ENCODE assay signal across 17 cellular contexts in genomic region chr7:4703532-4703931, GRCh38. TPM values are rescaled to one million over a fixed set of nuclear protein-coding genes. Genes with fewer than 3 reads are reported as not detected.
DNase-seq lines count a peak whose midpoint lies in the region; ATAC-seq and TF ChIP-seq lines count a peak whose summit lies in the region.
"Had no signal": no experiment of that assay in that cellular context is flagged by ENCODE, and none has a peak within 500 bp of the region (broad histone marks: within the 10 kb centered on the region; RNA-seq: fewer than 3 reads in every experiment).

No MANE protein-coding gene starts in this region.

- peaks cover 63% of the 10 kb centered on the region for H3K4me1 Mint-ChIP-seq in activated T-cell treated with anti-CD3 and anti-CD28 coated beads, Interleukin-2, amount 50 U/mL, for 24 hours (ENCODE audit: low read depth)
- H3K4me1 Mint-ChIP-seq in dendritic cell treated with granulocyte-macrophage colony-stimulating factor and Interleukin-4, amounts not matched to agents 40 ng/mL and 50 ng/mL, for 4 days (ENCODE audit: low read depth), result peaks cover 63% of the 10 kb centered on the region
- H3K4me1 Mint-ChIP-seq in osteocyte (ENCODE audit: unreplicated experiment), result peaks cover 75% of the 10 kb centered on the region

- peak overlapping the region; percentile 37 for H3K27ac Mint-ChIP-seq in activated T-cell treated with anti-CD3 and anti-CD28 coated beads, Interleukin-2, amount 50 U/mL, for 24 hours
- peak overlapping the region; percentile 33 for H3K27ac Mint-ChIP-seq in dendritic cell treated with granulocyte-macrophage colony-stimulating factor and Interleukin-4, amounts not matched to agents 40 ng/mL and 50 ng/mL, for 4 days
- peak overlapping the region; percentile 77 for H3K27ac Mint-ChIP-seq in osteocyte (ENCODE audit: unreplicated experiment)

- intact Hi-C loops in dendritic cell treated with granulocyte-macrophage colony-stimulating factor and Interleukin-4, amounts not matched to agents 40 ng/mL and 50 ng/mL, for 4 days (cut with micrococcal nuclease), result loop anchor here (5.0 kb wide), 1 partner anchor 34 kb away; no protein-coding TSS in a partner anchor
- intact Hi-C loops in sciatic nerve (cut with DNase I), result no loop called here

- DNase-seq in activated T-cell treated with anti-CD3 and anti-CD28 coated beads, Interleukin-2, amount 50 U/mL, for 24 hours, result no peak
- DNase-seq in activated T-cell treated with anti-CD3 and anti-CD28 coated beads for 4 hours, result no peak
- DNase-seq in osteocyte (ENCODE audit: extremely low spot score, unreplicated experiment), result no peak
- DNase-seq in NCI-H1092 (lab: John Stamatoyannopoulos, UW), result no peak
- no peak for DNase-seq in middle frontal gyrus (ENCODE audit: extremely low spot score, low spot score)
- DNase-seq in sciatic nerve (ENCODE audit: low spot score), result no peak
- DNase-seq: 8988T, Calu3, DMS79, KG1, NCI-H1048, NCI-H446, PC-9 had no signal

- no peak for ATAC-seq in sciatic nerve
- ATAC-seq in HG03521 (IDR thresholded peaks at IDR 0.05; ENCODE audit: unreplicated experiment), result no peak
- ATAC-seq: HCT116 had no signal

- no peaks in the 10 kb centered on the region for H3K27me3 Mint-ChIP-seq in activated T-cell treated with anti-CD3 and anti-CD28 coated beads, Interleukin-2, amount 50 U/mL, for 24 hours
- H3K27me3 Mint-ChIP-seq in dendritic cell treated with granulocyte-macrophage colony-stimulating factor and Interleukin-4, amounts not matched to agents 40 ng/mL and 50 ng/mL, for 4 days, result no peaks in the 10 kb centered on the region
- no peaks in the 10 kb centered on the region for H3K27me3 Mint-ChIP-seq in osteocyte (ENCODE audit: unreplicated experiment)

- peaks cover 4% of the 10 kb centered on the region for H3K36me3 Mint-ChIP-seq in activated T-cell treated with anti-CD3 and anti-CD28 coated beads, Interleukin-2, amount 50 U/mL, for 24 hours (ENCODE audit: low read depth)
- H3K36me3 Mint-ChIP-seq in dendritic cell treated with granulocyte-macrophage colony-stimulating factor and Interleukin-4, amounts not matched to agents 40 ng/mL and 50 ng/mL, for 4 days (ENCODE audit: low read depth), result peaks cover 9% of the 10 kb centered on the region
- peaks cover 3% of the 10 kb centered on the region for H3K36me3 Mint-ChIP-seq in osteocyte (ENCODE audit: unreplicated experiment)

- no peak overlapping the region for H3K4me3 Mint-ChIP-seq in activated T-cell treated with anti-CD3 and anti-CD28 coated beads, Interleukin-2, amount 50 U/mL, for 24 hours
- H3K4me3 Mint-ChIP-seq in dendritic cell treated with granulocyte-macrophage colony-stimulating factor and Interleukin-4, amounts not matched to agents 40 ng/mL and 50 ng/mL, for 4 days, result no peak overlapping the region
- no peak overlapping the region for H3K4me3 Mint-ChIP-seq in osteocyte (ENCODE audit: unreplicated experiment)
- H3K4me3 Mint-ChIP-seq: CD14-positive monocyte had no signal

- no peaks in the 10 kb centered on the region for H3K9me3 Mint-ChIP-seq in activated T-cell treated with anti-CD3 and anti-CD28 coated beads, Interleukin-2, amount 50 U/mL, for 24 hours
- H3K9me3 Mint-ChIP-seq in dendritic cell treated with granulocyte-macrophage colony-stimulating factor and Interleukin-4, amounts not matched to agents 40 ng/mL and 50 ng/mL, for 4 days, result no peaks in the 10 kb centered on the region
- H3K9me3 Mint-ChIP-seq in osteocyte (ENCODE audit: unreplicated experiment), result no peaks in the 10 kb centered on the region

- no peak for TF ChIP-seq CTCF in osteocyte (IDR thresholded peaks at IDR 0.05)

RNA-seq across cellular contexts. Expression of gene FOXK1, which starts 21.4 kb away (rescaled TPM):
- total RNA-seq in osteocyte, result 56.2 and 63.1 TPM in 2 replicates
- total RNA-seq in sciatic nerve, result 37.7 TPM
